Comparison of ENCODE assay signal across 22 cellular contexts in the genomic region with DNA sequence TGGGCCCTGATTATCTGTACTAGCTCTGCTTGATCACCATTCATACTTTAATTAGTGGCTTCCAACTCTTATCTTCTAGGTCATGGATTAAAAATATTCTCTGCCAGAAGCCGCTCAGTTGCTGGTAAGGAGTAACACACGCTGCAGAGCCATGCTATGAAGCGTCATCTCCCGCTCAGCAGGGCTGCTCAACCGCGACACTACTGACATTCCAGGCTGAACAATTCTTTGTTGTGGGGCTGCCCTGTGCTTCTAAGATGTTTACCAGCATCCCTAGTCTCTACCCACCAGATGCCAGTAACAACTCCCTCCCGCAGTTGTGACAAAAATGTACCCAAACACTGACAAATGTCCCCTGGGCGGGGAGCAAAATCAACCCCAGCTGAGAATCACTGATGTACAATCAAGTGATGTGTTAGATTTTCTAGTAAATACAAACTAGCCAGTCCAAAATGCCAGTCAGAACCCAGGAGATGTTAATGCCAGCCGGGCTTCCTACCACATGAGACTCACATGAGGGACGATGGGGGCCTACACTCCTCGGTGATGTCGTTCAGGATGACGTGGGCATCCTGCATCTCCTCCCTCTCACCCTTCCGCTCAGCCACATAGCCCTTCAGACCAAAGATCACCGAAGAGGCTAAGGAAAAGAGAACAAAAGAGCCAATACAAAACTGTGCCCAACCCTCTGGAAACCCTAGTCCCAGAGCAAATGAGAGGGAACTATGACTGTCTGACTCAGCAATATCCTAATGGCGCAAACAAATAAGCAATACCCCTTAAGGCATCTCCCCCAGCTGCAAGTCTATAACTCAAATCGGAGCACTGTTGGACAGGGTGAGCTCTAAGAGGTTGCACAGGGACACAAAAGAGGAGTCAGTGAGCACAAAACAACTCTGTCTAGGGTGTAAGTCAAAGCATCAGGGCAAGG. TPM values are rescaled to one million over a fixed set of nuclear protein-coding genes. Genes with fewer than 3 reads are reported as not detected.
DNase-seq lines count a peak whose midpoint lies in the region; ATAC-seq and TF ChIP-seq lines count a peak whose summit lies in the region.
"Had no signal": no experiment of that assay in that cellular context is flagged by ENCODE, and none has a peak within 500 bp of the region (broad histone marks: within the 10 kb centered on the region; RNA-seq: fewer than 3 reads in every experiment).

No MANE protein-coding gene starts in this region.

- peaks cover 93% of the 10 kb centered on the region for H3K36me3 ChIP-seq in right atrium auricular region
- H3K36me3 ChIP-seq in BE2C: peaks cover 92% of the 10 kb centered on the region

- no peaks in the 10 kb centered on the region for H3K27me3 ChIP-seq in right atrium auricular region
- no peaks in the 10 kb centered on the region for H3K27me3 ChIP-seq in BE2C
- H3K27me3 ChIP-seq: spleen had no signal

- peaks cover 0 to 9% of the 10 kb centered on the region in 2 donors for H3K4me1 ChIP-seq in right atrium auricular region
- peaks cover 8% of the 10 kb centered on the region for H3K4me1 ChIP-seq in BE2C
- H3K4me1 ChIP-seq: lower lobe of right lung had no signal

- ATAC-seq in Right ventricle myocardium inferior (peak; percentile 73), GM19035 (IDR thresholded peaks at IDR 0.05; ENCODE audit: unreplicated experiment) (no peak), HG02973 (IDR thresholded peaks at IDR 0.05; ENCODE audit: unreplicated experiment) (no peak)
- ATAC-seq: lower lobe of right lung had no signal

- no peak overlapping the region for H3K27ac ChIP-seq in right atrium auricular region
- H3K27ac ChIP-seq: lower lobe of right lung, spleen had no signal

- H3K9me3 ChIP-seq in right atrium auricular region: no peaks in the 10 kb centered on the region
- no peaks in the 10 kb centered on the region for H3K9me3 ChIP-seq in BE2C
- H3K9me3 ChIP-seq: lower lobe of right lung, spleen had no signal

- H3K4me3 ChIP-seq in right atrium auricular region (no peak overlapping the region), BE2C (ENCODE audit: low read depth, low read length) (no peak overlapping the region)
- H3K4me3 ChIP-seq: lower lobe of right lung, spleen had no signal

- DNase-seq in Right ventricle myocardium inferior (ENCODE audit: missing footprints) (no peak), right atrium auricular region (ENCODE audit: low spot score) (no peak), foreskin melanocyte (peak; percentile 100), medulla oblongata (ENCODE audit: extremely low spot score) (peak; percentile 63), superior temporal gyrus (ENCODE audit: extremely low spot score) (peak; percentile 71), BE2C (no peak)
- DNase-seq: activated CD4-positive, alpha-beta T cell treated with anti-CD3 and anti-CD28 coated beads for 48 hours; activated CD8-positive, alpha-beta memory T cell treated with anti-CD3 and anti-CD28 coated beads, Interleukin-2, amount 50 U/mL, for 4 hours; activated naive CD4-positive, alpha-beta T cell treated with Interleukin-2 at 50 U/mL for 16 hours; CD4-positive, CD25-positive, alpha-beta regulatory T cell; DND-41; KBM-7; lower lobe of right lung; MV-4-11; NCI-H1930; NCI-H446 treated with DMSO at 0.1 percent for 48 hours; NK-92 treated with Interleukin-12 subunit alpha and Interleukin-12 subunit beta, amount 100 ng/mL, for 24 hours; spleen; trophoblast cell had no signal

- intact Hi-C loops in Right ventricle myocardium inferior (cut with DNase I): no loop called here

- TF ChIP-seq CTCF in right atrium auricular region (IDR thresholded peaks at IDR 0.05) (no peak), BE2C (IDR thresholded peaks at IDR 0.05; ENCODE audit: low read depth, low read length) (no peak)

RNA-seq across cellular contexts. Expression of a gene that starts 15.6 kb away (rescaled TPM):
- total RNA-seq in Right ventricle myocardium inferior (26.2 TPM), right atrium auricular region (10 to 100 TPM; 15.9 to 17.6 TPM)
- polyA plus RNA-seq in BE2C (2012; ENCODE audit: insufficient read depth, insufficient read length, low read depth): 46.4 TPM

RNA-seq across cellular contexts. Expression of a gene that starts 29.1 kb away (rescaled TPM):
- total RNA-seq in Right ventricle myocardium inferior (0.51 TPM), right atrium auricular region (1 to 10 TPM in 1 of 2 donors, under 1 TPM in 1; 0.33 to 1.5 TPM)
- 0.43 TPM for polyA plus RNA-seq in BE2C (2012; ENCODE audit: insufficient read depth, insufficient read length, low read depth)
- total RNA-seq: CD4-positive, CD25-positive, alpha-beta regulatory T cell; lower lobe of right lung had no signal

RNA-seq across cellular contexts. Expression of a gene that starts 49.4 kb away (rescaled TPM):
- total RNA-seq in Right ventricle myocardium inferior: 20.6 TPM
- total RNA-seq in right atrium auricular region: 10 to 100 TPM; 24.9 to 29.0 TPM
- polyA plus RNA-seq in BE2C (2012; ENCODE audit: insufficient read depth, insufficient read length, low read depth): 1.8 TPM
- total RNA-seq: CD4-positive, CD25-positive, alpha-beta regulatory T cell; H4 had no signal
- polyA plus RNA-seq: CD4-positive, CD25-positive, alpha-beta regulatory T cell had no signal

RNA-seq across cellular contexts. Expression of a gene that starts 52.0 kb away (rescaled TPM):
- total RNA-seq in Right ventricle myocardium inferior (4.3 TPM), right atrium auricular region (1 to 10 TPM; 2.5 to 4.8 TPM)
- polyA plus RNA-seq in BE2C (2012; ENCODE audit: insufficient read depth, insufficient read length, low read depth): 55.3 TPM

Comparison
In these comparisons a context has a peak if more than half of its experiments do, and no peak if none do; other contexts are left out.
1. DNase-seq: peak in foreskin melanocyte (single experiment), medulla oblongata (single experiment) and superior temporal gyrus (single experiment); none in Right ventricle myocardium inferior (single experiment), right atrium auricular region (single experiment) and BE2C (single experiment).